Comparison of ENCODE assay signal across 32 cellular contexts in genomic region chr14:101197595-101198397, GRCh38.
DNase-seq lines count a peak whose midpoint lies in the region; ATAC-seq and TF ChIP-seq lines count a peak whose summit lies in the region.
"Had no signal": no experiment of that assay in that cellular context is flagged by ENCODE, and none has a peak within 500 bp of the region (broad histone marks: within the 10 kb centered on the region; RNA-seq: fewer than 3 reads in every experiment).

No MANE protein-coding gene starts in this region.

- no peak for TF ChIP-seq POLR2A in esophagus muscularis mucosa (IDR thresholded peaks at IDR 0.05; ENCODE audit: low read depth)
- TF ChIP-seq POLR2A in ovary (IDR thresholded peaks at IDR 0.05) = no peak

- H3K4me1 ChIP-seq in esophagus muscularis mucosa = peaks cover 0 to 19% (median 9%) of the 10 kb centered on the region in 4 donors
- H3K4me1 ChIP-seq in ovary (ENCODE audit: insufficient read depth) = no peaks in the 10 kb centered on the region
- H3K4me1 ChIP-seq: A549, foreskin keratinocyte, heart left ventricle had no signal

- DNase-seq in cardiac septum (ENCODE audit: low spot score) = peak; percentile 72
- DNase-seq in Right ventricle myocardium inferior (ENCODE audit: missing footprints) = no peak
- DNase-seq in esophagus muscularis mucosa (ENCODE audit: extremely low spot score) = peak; percentile 90
- peak in 3 of 5 donors; percentile 4 to 24 (median 11) for DNase-seq in ovary
- DNase-seq in A172 (ENCODE audit: low spot score) = no peak
- DNase-seq in NCI-H2107 treated with DMSO at 0.1 percent for 48 hours (lab: John Stamatoyannopoulos, UW; ENCODE audit: unreplicated experiment) = no peak
- no peak for DNase-seq in activated naive CD4-positive, alpha-beta T cell treated with anti-CD3 and anti-CD28 coated beads, Interleukin-2, amount 10 ng/mL, durations not matched to agents 7 days and 5 days
- DNase-seq: activated CD4-positive, alpha-beta T cell treated with anti-CD3 and anti-CD28 coated beads, Interleukin-2, amount 50 U/mL, for 1 hour; AML-193; anterior cingulate cortex; cortex of kidney; foreskin keratinocyte; kidney glomerular epithelial cell; NCI-H1092 treated with DMSO at 0.1 percent for 48 hours; NCI-H1930; NCI-H526; NK-92 treated with Interleukin-12 subunit alpha and Interleukin-12 subunit beta, amount 100 ng/mL, for 24 hours; PC-3; SHP77 treated with DMSO at 0.1 percent for 48 hours; small intestine; stimulated activated CD4-positive, alpha-beta T cell treated with anti-CD3 and anti-CD28 coated beads, Interleukin-1b, Interleukin-23, amount 100 ng/mL, for 48 hours; SW 1271; T1000 had no signal

- H3K9me3 ChIP-seq in esophagus muscularis mucosa (peaks cover 0 to 2% (median 0%) of the 10 kb centered on the region in 4 donors), ovary (no peaks in the 10 kb centered on the region)
- H3K9me3 ChIP-seq: A549, heart left ventricle, neutrophil had no signal

- no peak for ATAC-seq in Right ventricle myocardium inferior
- ATAC-seq in activated CD4-positive, CD25-positive, alpha-beta regulatory T cell treated with anti-CD3 and anti-CD28 coated beads, Interleukin-2, amount 50 U/mL, for 24 hours = no peak
- ATAC-seq: A549; activated naive CD4-positive, alpha-beta T cell treated with anti-CD3 and anti-CD28 coated beads, Interleukin-2, amount 50 U/mL, for 72 hours; CD8-positive, alpha-beta T cell; esophagus mucosa; foreskin keratinocyte; heart left ventricle had no signal

- no peak overlapping the region for H3K27ac ChIP-seq in esophagus muscularis mucosa (replicated peaks in 1 of 4)
- H3K27ac ChIP-seq in ovary = no peak overlapping the region
- H3K27ac ChIP-seq: A549, foreskin keratinocyte, heart left ventricle, neutrophil had no signal

- TF ChIP-seq EP300 in esophagus muscularis mucosa (IDR thresholded peaks at IDR 0.05) = no peak
- TF ChIP-seq EP300 in ovary (IDR thresholded peaks at IDR 0.05) = no peak

- TF ChIP-seq CTCF in esophagus muscularis mucosa (IDR thresholded peaks at IDR 0.05) (no peak), ovary (IDR thresholded peaks at IDR 0.05) (no peak)

- intact Hi-C loops in cardiac septum (cut with DNase I) (no loop called here), Right ventricle myocardium inferior (cut with DNase I) (no loop called here), esophagus muscularis mucosa (cut with DNase I) (no loop called here), ovary (cut with DNase I) (no loop called here)

- no peaks in the 10 kb centered on the region for H3K36me3 Mint-ChIP-seq in activated naive CD4-positive, alpha-beta T cell treated with anti-CD3 and anti-CD28 coated beads, Interleukin-2, amount 10 ng/mL, durations not matched to agents 7 days and 5 days
- H3K36me3 Mint-ChIP-seq: activated naive CD4-positive, alpha-beta T cell treated with anti-CD3 and anti-CD28 coated beads, Interleukin-2, amount 50 U/mL, for 72 hours; CD8-positive, alpha-beta T cell; IgD-negative memory B cell had no signal

- no peaks in the 10 kb centered on the region for H3K9me3 Mint-ChIP-seq in activated naive CD4-positive, alpha-beta T cell treated with anti-CD3 and anti-CD28 coated beads, Interleukin-2, amount 10 ng/mL, durations not matched to agents 7 days and 5 days
- H3K9me3 Mint-ChIP-seq: activated naive CD4-positive, alpha-beta T cell treated with anti-CD3 and anti-CD28 coated beads, Interleukin-2, amount 50 U/mL, for 72 hours; activated T-helper 1 cell treated with anti-CD3 and anti-CD28 coated beads, Interleukin-12 subunit alpha, Interleukin-12 subunit beta, Interleukin-2, Interleukin-4 antibody, amounts not matched to agents 30 ng/mL and 10 ng/mL and 1 ng/mL, durations not matched to agents 14 hours and 24 hours and 36 hours; CD8-positive, alpha-beta T cell had no signal

- no peak overlapping the region for H3K27ac Mint-ChIP-seq in activated naive CD4-positive, alpha-beta T cell treated with anti-CD3 and anti-CD28 coated beads, Interleukin-2, amount 10 ng/mL, durations not matched to agents 7 days and 5 days
- H3K27ac Mint-ChIP-seq: activated T-helper 1 cell treated with anti-CD3 and anti-CD28 coated beads, Interleukin-12 subunit alpha, Interleukin-12 subunit beta, Interleukin-2, Interleukin-4 antibody, amounts not matched to agents 30 ng/mL and 10 ng/mL and 1 ng/mL, durations not matched to agents 14 hours and 24 hours and 36 hours; CD8-positive, alpha-beta T cell; IgD-negative memory B cell had no signal

- no peaks in the 10 kb centered on the region for H3K27me3 ChIP-seq in esophagus muscularis mucosa
- H3K27me3 ChIP-seq in ovary = no peaks in the 10 kb centered on the region
- H3K27me3 ChIP-seq: foreskin keratinocyte, neutrophil had no signal

- no peaks in the 10 kb centered on the region for H3K36me3 ChIP-seq in esophagus muscularis mucosa
- no peaks in the 10 kb centered on the region for H3K36me3 ChIP-seq in ovary
- H3K36me3 ChIP-seq: heart left ventricle, neutrophil had no signal

- H3K4me1 Mint-ChIP-seq in activated naive CD4-positive, alpha-beta T cell treated with anti-CD3 and anti-CD28 coated beads, Interleukin-2, amount 10 ng/mL, durations not matched to agents 7 days and 5 days = no peaks in the 10 kb centered on the region
- H3K4me1 Mint-ChIP-seq: IgD-negative memory B cell had no signal

- CTCF ChIA-PET in activated naive CD4-positive, alpha-beta T cell treated with anti-CD3 and anti-CD28 coated beads, Interleukin-2, amount 10 ng/mL, durations not matched to agents 7 days and 5 days (lab: Charles Lee) = no interaction called here

- H3K4me3 Mint-ChIP-seq in activated naive CD4-positive, alpha-beta T cell treated with anti-CD3 and anti-CD28 coated beads, Interleukin-2, amount 10 ng/mL, durations not matched to agents 7 days and 5 days = no peak overlapping the region
- H3K4me3 Mint-ChIP-seq: activated T-helper 1 cell treated with anti-CD3 and anti-CD28 coated beads, Interleukin-12 subunit alpha, Interleukin-12 subunit beta, Interleukin-2, Interleukin-4 antibody, amounts not matched to agents 30 ng/mL and 10 ng/mL and 1 ng/mL, durations not matched to agents 14 hours and 24 hours and 36 hours; CD8-positive, alpha-beta T cell; IgD-negative memory B cell had no signal

- 89% methylated on average over 15 of the region's 18 CpGs for WGBS in esophagus muscularis mucosa
- 85 to 90% (median 87%) methylated on average over 17 to 18 of the region's 18 CpGs for WGBS in ovary, 3 donors

- H3K4me3 ChIP-seq in esophagus muscularis mucosa (no peak overlapping the region), ovary (no peak overlapping the region)
- H3K4me3 ChIP-seq: A549, heart left ventricle had no signal

- H3K27me3 Mint-ChIP-seq in activated naive CD4-positive, alpha-beta T cell treated with anti-CD3 and anti-CD28 coated beads, Interleukin-2, amount 10 ng/mL, durations not matched to agents 7 days and 5 days = no peaks in the 10 kb centered on the region
- H3K27me3 Mint-ChIP-seq: IgD-negative memory B cell had no signal

Comparison
In these comparisons a context has a peak if more than half of its experiments do, and no peak if none do; other contexts are left out.
1. DNase-seq: peak in cardiac septum (single experiment), esophagus muscularis mucosa (single experiment) and ovary (3 of 5); none in Right ventricle myocardium inferior (single experiment), A172 (single experiment), NCI-H2107 treated with DMSO at 0.1 percent for 48 hours (single experiment) and activated naive CD4-positive, alpha-beta T cell treated with anti-CD3 and anti-CD28 coated beads, Interleukin-2, amount 10 ng/mL, durations not matched to agents 7 days and 5 days (single experiment).